15 cellular contexts compared by ENCODE assay signal in the genomic region with DNA sequence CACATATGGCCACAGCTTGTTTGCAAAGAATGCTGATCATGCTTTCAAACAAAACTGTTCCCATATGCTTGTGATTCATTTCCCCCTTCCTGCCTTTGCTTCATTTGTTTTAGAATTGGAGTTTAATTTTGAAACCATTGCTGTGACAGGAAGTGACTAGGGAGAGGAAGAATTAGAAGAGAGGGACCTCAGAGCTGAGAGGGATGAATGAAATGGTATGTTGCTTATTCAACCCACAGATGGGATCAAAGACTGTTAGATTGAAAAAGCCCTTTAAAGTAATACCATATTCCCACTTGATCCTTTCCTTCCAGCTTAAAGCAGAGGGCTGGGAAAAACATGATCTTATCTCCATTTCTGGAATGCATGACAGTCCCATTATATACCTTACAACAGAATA.
DNase-seq lines count a peak whose midpoint lies in the region; ATAC-seq and TF ChIP-seq lines count a peak whose summit lies in the region.
"Had no signal": no experiment of that assay in that cellular context is flagged by ENCODE, and none has a peak within 500 bp of the region (broad histone marks: within the 10 kb centered on the region; RNA-seq: fewer than 3 reads in every experiment).

No MANE protein-coding gene starts in this region.

- H3K36me3 Mint-ChIP-seq in endothelial cell (ENCODE audit: low read depth, unreplicated experiment): peaks cover 18% of the 10 kb centered on the region

- H3K27ac ChIP-seq in neuronal stem cell (replicated peaks; ENCODE audit: low read length): no peak overlapping the region
- H3K27ac ChIP-seq in colonic mucosa: no peak overlapping the region
- H3K27ac ChIP-seq: stomach had no signal

- no peak overlapping the region for H3K4me3 Mint-ChIP-seq in endothelial cell (ENCODE audit: unreplicated experiment)
- H3K4me3 Mint-ChIP-seq: activated naive CD4-positive, alpha-beta T cell treated with anti-CD3 and anti-CD28 coated beads, Interleukin-2, amount 50 U/mL, for 24 hours had no signal

- no peak overlapping the region for H2BK120ac ChIP-seq in neuronal stem cell (ENCODE audit: low read depth, low read length)

- H4K91ac ChIP-seq in neuronal stem cell (ENCODE audit: low read depth, low read length, poor library complexity): no peak overlapping the region

- H3K4me2 ChIP-seq in neuronal stem cell (ENCODE audit: insufficient read depth, low read length, poor library complexity, severe bottlenecking): no peak overlapping the region

- H3K27me3 Mint-ChIP-seq in endothelial cell (ENCODE audit: unreplicated experiment): no peaks in the 10 kb centered on the region

- no peak for TF ChIP-seq CTCF in endothelial cell (IDR thresholded peaks at IDR 0.05; ENCODE audit: unreplicated experiment)
- no peak for TF ChIP-seq CTCF in colonic mucosa (IDR thresholded peaks at IDR 0.05)

- H3K9ac ChIP-seq in neuronal stem cell (ENCODE audit: low read depth, low read length, poor library complexity) (no peak overlapping the region), colonic mucosa (ENCODE audit: low read depth in 2 of 2, low read length in 2 of 2) (no peak overlapping the region)

- H3K27me3 ChIP-seq in neuronal stem cell (ENCODE audit: control insufficient read depth in 3 of 3, insufficient read depth in 3 of 3, low read depth in 1 of 3, low read length in 3 of 3): no peaks in the 10 kb centered on the region
- no peaks in the 10 kb centered on the region for H3K27me3 ChIP-seq in colonic mucosa
- H3K27me3 ChIP-seq: stomach had no signal

- H2BK12ac ChIP-seq in neuronal stem cell (ENCODE audit: low read length): no peak overlapping the region

- no peak overlapping the region for H2BK5ac ChIP-seq in neuronal stem cell (ENCODE audit: low read length)

- intact Hi-C loops in Right ventricle myocardium inferior (cut with DNase I): no loop called here
- intact Hi-C loops in colonic mucosa (cut with DNase I): no loop called here

- H3K36me3 ChIP-seq in neuronal stem cell (replicated peaks in 1 of 2; ENCODE audit: control insufficient read depth in 2 of 2, insufficient read depth in 2 of 2, low read length in 2 of 2): no peaks in the 10 kb centered on the region
- no peaks in the 10 kb centered on the region for H3K36me3 ChIP-seq in colonic mucosa
- H3K36me3 ChIP-seq: stomach had no signal

- H3K9me3 ChIP-seq in neuronal stem cell (replicated peaks in 1 of 2; ENCODE audit: control insufficient read depth in 2 of 2, insufficient read depth in 1 of 2, low read depth in 1 of 2, low read length in 2 of 2) (peaks cover 8 to 25% of the 10 kb centered on the region in 2 donors), colonic mucosa (no peaks in the 10 kb centered on the region)

- H3K9me3 Mint-ChIP-seq in endothelial cell (ENCODE audit: unreplicated experiment): peaks cover 11% of the 10 kb centered on the region

- H3K79me1 ChIP-seq in neuronal stem cell (ENCODE audit: low read depth, low read length): no peaks in the 10 kb centered on the region

- DNase-seq in GM03348 (ENCODE audit: low spot score) (peak; percentile 67), endothelial cell (ENCODE audit: low spot score) (no peak), neuronal stem cell (ENCODE audit: low spot score) (no peak), Right ventricle myocardium inferior (ENCODE audit: missing footprints) (no peak), colonic mucosa (no peak)
- no peak for DNase-seq in stimulated activated CD4-positive, alpha-beta T cell treated with anti-CD3 and anti-CD28 coated beads, Interleukin-1b, Interleukin-23, amount 100 ng/mL, for 48 hours
- DNase-seq: activated CD4-positive, alpha-beta T cell treated with anti-CD3 and anti-CD28 coated beads for 4 hours; DND-41; midbrain; NCI-H1417; stomach had no signal

- ATAC-seq in Right ventricle myocardium inferior: no peak
- ATAC-seq in HG03108 (IDR thresholded peaks at IDR 0.05; ENCODE audit: unreplicated experiment): no peak
- ATAC-seq: Panc1 had no signal

- no peak overlapping the region for H3K14ac ChIP-seq in neuronal stem cell (ENCODE audit: low read length)

- no peak overlapping the region for H3K23ac ChIP-seq in neuronal stem cell (ENCODE audit: low read depth, low read length, poor library complexity)

- H2AK5ac ChIP-seq in neuronal stem cell (ENCODE audit: low read depth, low read length): no peak overlapping the region

- peak overlapping the region; percentile 52 for H2AFZ ChIP-seq in neuronal stem cell (ENCODE audit: low read length)

- no peak overlapping the region for H4K8ac ChIP-seq in neuronal stem cell (ENCODE audit: low read depth, low read length)

- H3K27ac Mint-ChIP-seq in endothelial cell (ENCODE audit: unreplicated experiment): peak overlapping the region; percentile 64
- H3K27ac Mint-ChIP-seq: activated naive CD4-positive, alpha-beta T cell treated with anti-CD3 and anti-CD28 coated beads, Interleukin-2, amount 50 U/mL, for 24 hours had no signal

- peaks cover 8% of the 10 kb centered on the region for H3K4me1 Mint-ChIP-seq in endothelial cell (ENCODE audit: unreplicated experiment)
- H3K4me1 Mint-ChIP-seq: activated naive CD4-positive, alpha-beta T cell treated with anti-CD3 and anti-CD28 coated beads, Interleukin-2, amount 50 U/mL, for 24 hours had no signal

- H3K4me3 ChIP-seq in neuronal stem cell (ENCODE audit: low read length in 2 of 2) (no peak overlapping the region), colonic mucosa (no peak overlapping the region)
- H3K4me3 ChIP-seq: stomach had no signal

- H3K4me1 ChIP-seq in neuronal stem cell (ENCODE audit: control insufficient read depth in 2 of 2, insufficient read depth in 1 of 2, low read depth in 1 of 2, low read length in 2 of 2) (no peaks in the 10 kb centered on the region), colonic mucosa (no peaks in the 10 kb centered on the region)
- H3K4me1 ChIP-seq: stomach had no signal

- H2BK15ac ChIP-seq in neuronal stem cell (ENCODE audit: low read length): no peak overlapping the region

- H3K4ac ChIP-seq in neuronal stem cell (ENCODE audit: low read length): no peak overlapping the region

- H3K18ac ChIP-seq in neuronal stem cell (ENCODE audit: low read length): no peak overlapping the region

TF ChIP-seq in PFSK-1, 5 proteins besides CTCF, POLR2A, EP300 and RAD21:
- TF ChIP-seq POLR2AphosphoS5 (IDR thresholded peaks at IDR 0.05; ENCODE audit: low read depth, low read length): peak; percentile 39; the same call in 1 of the 2 replicates
- TF ChIP-seq FOXP2 (optimal IDR thresholded peaks at IDR 0.05; ENCODE audit: borderline replicate concordance, extremely low read depth, extremely low read length, insufficient read depth): no peak
- TF ChIP-seq SIN3A (IDR thresholded peaks at IDR 0.05; ENCODE audit: borderline replicate concordance, insufficient read depth, low read length): peak; percentile 39; the same call in 1 of the 2 replicates
- TF ChIP-seq, protein P1, sequence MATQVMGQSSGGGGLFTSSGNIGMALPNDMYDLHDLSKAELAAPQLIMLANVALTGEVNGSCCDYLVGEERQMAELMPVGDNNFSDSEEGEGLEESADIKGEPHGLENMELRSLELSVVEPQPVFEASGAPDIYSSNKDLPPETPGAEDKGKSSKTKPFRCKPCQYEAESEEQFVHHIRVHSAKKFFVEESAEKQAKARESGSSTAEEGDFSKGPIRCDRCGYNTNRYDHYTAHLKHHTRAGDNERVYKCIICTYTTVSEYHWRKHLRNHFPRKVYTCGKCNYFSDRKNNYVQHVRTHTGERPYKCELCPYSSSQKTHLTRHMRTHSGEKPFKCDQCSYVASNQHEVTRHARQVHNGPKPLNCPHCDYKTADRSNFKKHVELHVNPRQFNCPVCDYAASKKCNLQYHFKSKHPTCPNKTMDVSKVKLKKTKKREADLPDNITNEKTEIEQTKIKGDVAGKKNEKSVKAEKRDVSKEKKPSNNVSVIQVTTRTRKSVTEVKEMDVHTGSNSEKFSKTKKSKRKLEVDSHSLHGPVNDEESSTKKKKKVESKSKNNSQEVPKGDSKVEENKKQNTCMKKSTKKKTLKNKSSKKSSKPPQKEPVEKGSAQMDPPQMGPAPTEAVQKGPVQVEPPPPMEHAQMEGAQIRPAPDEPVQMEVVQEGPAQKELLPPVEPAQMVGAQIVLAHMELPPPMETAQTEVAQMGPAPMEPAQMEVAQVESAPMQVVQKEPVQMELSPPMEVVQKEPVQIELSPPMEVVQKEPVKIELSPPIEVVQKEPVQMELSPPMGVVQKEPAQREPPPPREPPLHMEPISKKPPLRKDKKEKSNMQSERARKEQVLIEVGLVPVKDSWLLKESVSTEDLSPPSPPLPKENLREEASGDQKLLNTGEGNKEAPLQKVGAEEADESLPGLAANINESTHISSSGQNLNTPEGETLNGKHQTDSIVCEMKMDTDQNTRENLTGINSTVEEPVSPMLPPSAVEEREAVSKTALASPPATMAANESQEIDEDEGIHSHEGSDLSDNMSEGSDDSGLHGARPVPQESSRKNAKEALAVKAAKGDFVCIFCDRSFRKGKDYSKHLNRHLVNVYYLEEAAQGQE (IDR thresholded peaks at IDR 0.05; ENCODE audit: insufficient read depth in 1 of 2, low read depth in 2 of 2, low read length in 2 of 2): 0 out of 4 replicates have a peak, but pooled peaks of 1 of the 2 experiments have one; percentile 20
